ENCODE assay signal across 9 cellular contexts in the genomic region with DNA sequence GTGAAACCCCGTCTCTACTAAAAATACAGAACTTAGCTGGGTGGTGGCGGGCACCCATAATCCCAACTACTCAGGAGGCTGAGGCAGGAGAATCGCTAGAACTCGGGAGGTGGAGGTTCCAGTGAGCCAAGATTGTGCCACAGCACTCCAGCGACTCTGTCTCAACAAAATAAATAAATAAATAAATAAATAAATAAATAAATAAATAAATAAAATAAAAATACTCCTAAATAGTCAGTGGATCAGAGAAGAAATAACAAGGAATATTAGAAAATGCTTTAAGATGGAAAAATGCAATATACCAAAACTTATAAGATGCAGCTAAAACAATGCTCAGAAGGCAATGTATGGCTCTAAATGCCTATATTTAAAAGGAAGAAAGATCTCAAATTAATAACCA.
"Had no signal": no experiment of that assay in that cellular context is flagged by ENCODE, and none has a peak within 500 bp of the region (broad histone marks: within the 10 kb centered on the region; RNA-seq: fewer than 3 reads in every experiment).

No MANE protein-coding gene starts in this region.

- DNase-seq: IMR-90, KBM-7, KG1 had no signal

- H3K4me3 ChIP-seq: K562 had no signal

- ATAC-seq: HepG2, K562 had no signal

- H3K4me2 ChIP-seq: KMS-11 had no signal

- H3K27ac Mint-ChIP-seq: IgD-negative memory B cell had no signal

- H3K27ac ChIP-seq: HL-60, KMS-11 had no signal

- FAIRE-seq: HepG2, HTR-8/SVneo, K562 had no signal

- H3K27me3 Mint-ChIP-seq: IgD-negative memory B cell had no signal

- H3K4me3 Mint-ChIP-seq: IgD-negative memory B cell had no signal
